2 cellular contexts compared by ENCODE assay signal in genomic region chr4:186193851-186194250, GRCh38.
TF ChIP-seq lines count a peak whose summit lies in the region.

No MANE protein-coding gene starts in this region.

TF ChIP-seq in K562, 482 proteins besides CTCF, POLR2A, EP300 and RAD21:
- TF ChIP-seq PKNOX1 (IDR thresholded peaks at IDR 0.05) (peak; percentile 82), FOXA3 (CRISPR knock-in tag; conservative IDR thresholded peaks at IDR 0.05 in 1 of 2, IDR thresholded peaks at IDR 0.05 in 1 of 2) (no peak), NFE2L1 (tag; IDR thresholded peaks at IDR 0.05; ENCODE audit: borderline replicate concordance, low read depth) (no peak)
TF ChIP-seq in K562: peak in this region for 1.

TF ChIP-seq in neural cell, 6 proteins besides CTCF, POLR2A, EP300 and RAD21:
- TF ChIP-seq REST (IDR thresholded peaks at IDR 0.05; ENCODE audit: borderline replicate concordance) (no peak), SMC3 (conservative IDR thresholded peaks at IDR 0.05; ENCODE audit: poor library complexity) (no peak), MXI1 (conservative IDR thresholded peaks at IDR 0.05; ENCODE audit: poor library complexity, severe bottlenecking) (no peak), TAF1 (IDR thresholded peaks at IDR 0.05; ENCODE audit: low read depth) (no peak), EZH2 (IDR thresholded peaks at IDR 0.05; ENCODE audit: borderline replicate concordance, insufficient read depth, low read length, poor library complexity, severe bottlenecking) (no peak), POLR2AphosphoS5 (IDR thresholded peaks at IDR 0.05) (no peak)
